Comparison of ENCODE assay signal across 7 cellular contexts in the genomic region with DNA sequence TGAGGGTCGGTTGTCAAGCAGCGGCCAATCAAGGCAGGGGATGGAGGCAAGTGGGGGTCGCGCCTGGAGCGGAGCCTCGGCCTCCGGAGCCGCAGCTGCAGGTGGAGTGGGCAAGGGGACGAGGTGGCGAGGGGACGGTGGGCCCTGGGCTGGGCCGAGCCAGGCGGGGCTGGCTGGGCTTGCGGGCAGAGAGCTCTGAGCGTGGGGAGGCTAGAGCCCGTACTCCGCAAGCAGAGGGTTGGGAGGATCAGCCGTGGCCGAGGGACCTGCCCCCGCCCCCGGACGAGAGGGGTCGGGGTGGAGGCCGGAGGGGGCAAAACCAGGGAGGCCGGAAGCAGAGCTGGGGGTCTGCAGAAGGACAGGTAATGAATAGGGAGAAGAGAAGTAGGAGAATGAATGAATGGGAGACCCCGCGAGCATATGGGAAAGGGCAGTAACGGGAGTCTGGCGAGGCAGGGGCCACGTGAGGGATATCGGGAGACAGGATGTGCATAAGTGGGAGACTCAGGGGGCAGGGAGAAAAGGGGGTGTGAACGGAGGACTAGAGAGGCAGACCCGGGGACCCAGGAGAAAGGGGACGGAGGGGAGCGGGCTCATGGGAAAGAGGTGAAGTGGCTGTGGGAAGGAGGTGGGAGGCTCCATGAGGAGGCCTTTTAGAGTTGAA. TPM values are rescaled to one million over a fixed set of nuclear protein-coding genes. Genes with fewer than 3 reads are reported as not detected.
DNase-seq lines count a peak whose midpoint lies in the region; ATAC-seq, FAIRE-seq and TF ChIP-seq lines count a peak whose summit lies in the region.

TSS of gene KATNB1 (plus strand) at position 16 of the 664 bp plus-strand sequence. CDS start 1,474 bp downstream, outside the sequence.

- H3K4me2 ChIP-seq in Karpas-422 (ENCODE audit: low read depth, low read length, poor library complexity, severe bottlenecking), result peak within 1 kb of the TSS; percentile 94
- H3K4me2 ChIP-seq in HepG2 (ENCODE audit: low read depth, low read length), result peak within 1 kb of the TSS; percentile 100

- H3K4me1 Mint-ChIP-seq in MCF 10A (ENCODE audit: insufficient read depth, unreplicated experiment), result peaks cover 23% of the 10 kb centered on the region

- ATAC-seq in GM18870 (IDR thresholded peaks at IDR 0.05; ENCODE audit: unreplicated experiment), result peak; percentile 5
- ATAC-seq in HepG2, result no peak
- ATAC-seq in GM19035 (IDR thresholded peaks at IDR 0.05; ENCODE audit: unreplicated experiment), result no peak
- no peak for ATAC-seq in GM18858 (IDR thresholded peaks at IDR 0.05; ENCODE audit: unreplicated experiment)

- DNase-seq in Karpas-422 (peak; percentile 45), MCF 10A (ENCODE audit: unreplicated experiment) (peak; percentile 5), HepG2 (ENCODE audit: low spot score) (no peak)

- H3K27me3 Mint-ChIP-seq in MCF 10A (ENCODE audit: insufficient read depth, unreplicated experiment), result no peaks in the 10 kb centered on the region

- H3K36me3 Mint-ChIP-seq in MCF 10A (ENCODE audit: insufficient read depth, unreplicated experiment), result no peaks in the 10 kb centered on the region

- BruUV-seq in MCF 10A (replicated peaks; lab: Mats Ljungman, UMichigan) (no TSS peak), HepG2 (replicated peaks; lab: Mats Ljungman, UMichigan) (no TSS peak)

- H3K9me3 ChIP-seq in Karpas-422 (ENCODE audit: low read length) (no peaks in the 10 kb centered on the region), HepG2 (ENCODE audit: low read length) (no peaks in the 10 kb centered on the region), thymus (ENCODE audit: control insufficient read depth) (no peaks in the 10 kb centered on the region)

- peak within 1 kb of the TSS; percentile 46; the same call in 1 of the 2 replicates for H3K27ac ChIP-seq in Karpas-422 (ENCODE audit: low read length)
- peak within 1 kb of the TSS; percentile 81 for H3K27ac ChIP-seq in HepG2 (ENCODE audit: extremely low read length, insufficient read depth, low read length)
- peak within 1 kb of the TSS; percentile 77 for H3K27ac ChIP-seq in thymus (ENCODE audit: low read depth)

- H4K20me1 ChIP-seq in Karpas-422 (ENCODE audit: insufficient read depth, low read depth, low read length) (no peaks in the 10 kb centered on the region), HepG2 (ENCODE audit: insufficient read depth, low read length) (no peaks in the 10 kb centered on the region)

- in situ Hi-C loops in HepG2 (cut with HindIII; ENCODE audit: extremely low pct_ligation_motif_present, low pct_unique_long_range_greater_than_20kb), result no loop called here

- H3K36me3 ChIP-seq in Karpas-422 (ENCODE audit: insufficient read depth, low read length) (no peaks in the 10 kb centered on the region), HepG2 (replicated peaks in 1 of 2; ENCODE audit: control insufficient read depth in 1 of 2, insufficient read depth in 2 of 2, low read length in 2 of 2) (no peaks in the 10 kb centered on the region), thymus (ENCODE audit: control insufficient read depth, insufficient read depth) (peaks cover 7% of the 10 kb centered on the region)

- H2AFZ ChIP-seq in Karpas-422 (ENCODE audit: low read length) (peak within 1 kb of the TSS; percentile 94), HepG2 (ENCODE audit: low read length) (peak within 1 kb of the TSS; percentile 20)

- H3K79me2 ChIP-seq in Karpas-422 (ENCODE audit: low read length) (peaks cover 21% of the 10 kb centered on the region), HepG2 (ENCODE audit: insufficient read depth, low read length) (no peaks in the 10 kb centered on the region)

- TF ChIP-seq EP300 in HepG2 (IDR thresholded peaks at IDR 0.05; ENCODE audit: low read depth in 2 of 2, low read length in 2 of 2), result no peak
- TF ChIP-seq EP300 in HepG2 (CRISPR knock-in tag; IDR thresholded peaks at IDR 0.05; ENCODE audit: borderline replicate concordance), result no peak

- TF ChIP-seq CTCF in MCF 10A (IDR thresholded peaks at IDR 0.05; ENCODE audit: unreplicated experiment) (no peak), HepG2 (CRISPR knock-in tag; IDR thresholded peaks at IDR 0.05) (no peak)

- POLR2A ChIA-PET in MCF 10A (lab: Yijun Ruan, JAX) (interaction anchor here (0.7 to 2.3 kb wide), 20 partner anchors 10 to 392 kb away, joined by 3 to 10 read pairs (median 4); partner anchors contain the start of gene USB1), HepG2 (lab: Yijun Ruan, JAX) (interaction anchor here (0.6 to 3.7 kb wide), 50 partner anchors 10 to 393 kb away, joined by 3 to 41 read pairs (median 6); partner anchors contain the start of genes ADGRG3, CFAP20, CIAPIN1 and COQ9)

- H3K27ac Mint-ChIP-seq in MCF 10A (ENCODE audit: low read depth, unreplicated experiment), result peak within 1 kb of the TSS; percentile 96

- no peaks in the 10 kb centered on the region for H3K9me3 Mint-ChIP-seq in MCF 10A (ENCODE audit: unreplicated experiment)

- TF ChIP-seq RAD21 in HepG2 (CRISPR knock-in tag; IDR thresholded peaks at IDR 0.05), result peak; percentile 43

- H3K4me1 ChIP-seq in Karpas-422 (ENCODE audit: low read length) (peaks cover 19% of the 10 kb centered on the region), HepG2 (ENCODE audit: insufficient read depth, low read length) (peaks cover 34% of the 10 kb centered on the region), thymus (ENCODE audit: control insufficient read depth, insufficient read depth, low read length) (peaks cover 13% of the 10 kb centered on the region)

- H3K4me3 Mint-ChIP-seq in MCF 10A (ENCODE audit: unreplicated experiment), result peak within 1 kb of the TSS; percentile 93

- CTCF ChIA-PET in MCF 10A (lab: Yijun Ruan, JAX) (interaction anchor here (0.6 to 2.9 kb wide), 12 partner anchors 9 to 437 kb away, joined by 3 to 21 read pairs (median 4); no protein-coding TSS in a partner anchor), HepG2 (lab: Yijun Ruan, JAX; ENCODE audit: low intra/inter-chr PET ratio, low total read pairs) (interaction anchor here (0.8 to 1.1 kb wide), 2 partner anchors 86 to 87 kb away, joined by 5 to 7 read pairs; no protein-coding TSS in a partner anchor)

- no peak for FAIRE-seq in HepG2 (lab: Jason Lieb, UNC)

- peak; percentile 40 to 65; a peak in 2 of 4 replicates for TF ChIP-seq POLR2A in HepG2 (IDR thresholded peaks at IDR 0.05; ENCODE audit: insufficient read depth in 1 of 2, low read depth in 2 of 2, low read length in 2 of 2)

- no peaks in the 10 kb centered on the region for H3K9me2 ChIP-seq in Karpas-422 (replicated peaks; ENCODE audit: insufficient read depth, low read length)

- H3K27me3 ChIP-seq in Karpas-422 (ENCODE audit: low read length) (no peaks in the 10 kb centered on the region), HepG2 (ENCODE audit: control insufficient read depth in 1 of 2, insufficient read depth in 2 of 2, low read length in 2 of 2) (no peaks in the 10 kb centered on the region; a peak in 1 of 5 replicates), thymus (ENCODE audit: control insufficient read depth, insufficient read depth) (no peaks in the 10 kb centered on the region)

- WGBS in HepG2 (ENCODE audit: low lambda C conversion rate), result under 1% methylated on average over 31 of the region's 35 CpGs
- WGBS in thymus, result 2% methylated on average over 35 of the region's 35 CpGs

- H3K9ac ChIP-seq in Karpas-422 (ENCODE audit: low read length) (peak within 1 kb of the TSS; percentile 91), HepG2 (ENCODE audit: insufficient read depth, low read depth, low read length) (peak within 1 kb of the TSS; percentile 86)

- H3K4me3 ChIP-seq in Karpas-422 (ENCODE audit: low read length) (peak within 1 kb of the TSS; percentile 89), HepG2 (replicated peaks in 1 of 3; ENCODE audit: insufficient read depth in 1 of 3, low read depth in 2 of 3, low read length in 3 of 3) (peak within 1 kb of the TSS; percentile 82 to 91 (median 82)), thymus (ENCODE audit: low read length) (peak within 1 kb of the TSS; percentile 86)

- intact Hi-C loops in MCF 10A (cut with micrococcal nuclease), result loop anchor here (1.0 to 5.0 kb wide), 2 partner anchors 144 to 160 kb away; no protein-coding TSS in a partner anchor
- intact Hi-C loops in HepG2 (cut with micrococcal nuclease; ENCODE audit: unreplicated experiment), result loop anchor here (1.0 to 10.0 kb wide), 3 partner anchors 87 to 269 kb away; partner anchors contain the start of genes USB1 and ZNF319

RNA-seq across cellular contexts. Expression of gene KATNB1, which starts in this region (rescaled TPM):
- total RNA-seq in Karpas-422 (2014; rRNA removed; shearing (Covaris generic); ENCODE audit: low replicate concordance), result 17.4 and 40.0 TPM in 2 replicates
- total RNA-seq in MCF 10A (2022), result 22.7 and 30.6 TPM in 2 replicates
- 25.2 and 31.5 TPM in 2 replicates for total RNA-seq in HepG2 (2016; rRNA removed; fragmentation: Illumina TruSeq; extraction: Trizol)
- 14.2 and 18.3 TPM in 2 replicates for total RNA-seq in HepG2 (2016; cell fraction: cytosol; rRNA removed; fragmentation: Illumina TruSeq; extraction: Trizol; ENCODE audit: low read depth)
- total RNA-seq in HepG2 (2016; cell fraction: insoluble cytoplasmic fraction; rRNA removed; fragmentation: Illumina TruSeq; extraction: Trizol), result 21.2 and 33.1 TPM in 2 replicates
- total RNA-seq in HepG2 (2016; cell fraction: membrane; rRNA removed; fragmentation: Illumina TruSeq; extraction: Trizol), result 34.3 and 42.2 TPM in 2 replicates
- total RNA-seq in HepG2 (2016; cell fraction: nucleus; rRNA removed; fragmentation: Illumina TruSeq; extraction: Trizol), result 21.9 and 25.7 TPM in 2 replicates
- polyA plus RNA-seq in HepG2 (2011; rRNA removed), result 39.8 and 43.5 TPM in 2 replicates
- polyA plus RNA-seq in HepG2 (2011; cell fraction: cytosol; rRNA removed), result 17.4 and 27.7 TPM in 2 replicates
- 122 and 146 TPM in 2 replicates for polyA plus RNA-seq in HepG2 (2011; cell fraction: nucleus; rRNA removed)
- 16.2 and 20.9 TPM in 2 replicates for polyA plus RNA-seq in HepG2 (2012)
- 15.0 and 20.0 TPM in 2 replicates for polyA plus RNA-seq in HepG2 (2016; cell fraction: cytosol; fragmentation: Illumina TruSeq; extraction: Trizol; ENCODE audit: low read depth)
- polyA plus RNA-seq in HepG2 (2016; cell fraction: insoluble cytoplasmic fraction; fragmentation: Illumina TruSeq; extraction: Trizol; ENCODE audit: low read depth), result 22.6 and 30.3 TPM in 2 replicates
- 30.4 and 34.5 TPM in 2 replicates for polyA plus RNA-seq in HepG2 (2016; cell fraction: membrane; fragmentation: Illumina TruSeq; extraction: Trizol; ENCODE audit: low read depth)
- polyA plus RNA-seq in HepG2 (2016; cell fraction: nucleus; fragmentation: Illumina TruSeq; extraction: Trizol; ENCODE audit: insufficient read depth, low read depth), result 49.3 and 53.8 TPM in 2 replicates
- polyA minus RNA-seq in HepG2 (2011; rRNA and poly(A)+ RNA removed; ENCODE audit: low replicate concordance), result 29.8 and 60.0 TPM in 2 replicates
- polyA minus RNA-seq in HepG2 (2011; cell fraction: cytosol; rRNA and poly(A)+ RNA removed), result 13.6 and 19.1 TPM in 2 replicates
- polyA minus RNA-seq in HepG2 (2011; cell fraction: nucleus; rRNA and poly(A)+ RNA removed), result 27.9 and 30.3 TPM in 2 replicates
- 13.3 TPM for polyA plus RNA-seq in thymus
